9 cellular contexts compared by ENCODE assay signal in the genomic region with DNA sequence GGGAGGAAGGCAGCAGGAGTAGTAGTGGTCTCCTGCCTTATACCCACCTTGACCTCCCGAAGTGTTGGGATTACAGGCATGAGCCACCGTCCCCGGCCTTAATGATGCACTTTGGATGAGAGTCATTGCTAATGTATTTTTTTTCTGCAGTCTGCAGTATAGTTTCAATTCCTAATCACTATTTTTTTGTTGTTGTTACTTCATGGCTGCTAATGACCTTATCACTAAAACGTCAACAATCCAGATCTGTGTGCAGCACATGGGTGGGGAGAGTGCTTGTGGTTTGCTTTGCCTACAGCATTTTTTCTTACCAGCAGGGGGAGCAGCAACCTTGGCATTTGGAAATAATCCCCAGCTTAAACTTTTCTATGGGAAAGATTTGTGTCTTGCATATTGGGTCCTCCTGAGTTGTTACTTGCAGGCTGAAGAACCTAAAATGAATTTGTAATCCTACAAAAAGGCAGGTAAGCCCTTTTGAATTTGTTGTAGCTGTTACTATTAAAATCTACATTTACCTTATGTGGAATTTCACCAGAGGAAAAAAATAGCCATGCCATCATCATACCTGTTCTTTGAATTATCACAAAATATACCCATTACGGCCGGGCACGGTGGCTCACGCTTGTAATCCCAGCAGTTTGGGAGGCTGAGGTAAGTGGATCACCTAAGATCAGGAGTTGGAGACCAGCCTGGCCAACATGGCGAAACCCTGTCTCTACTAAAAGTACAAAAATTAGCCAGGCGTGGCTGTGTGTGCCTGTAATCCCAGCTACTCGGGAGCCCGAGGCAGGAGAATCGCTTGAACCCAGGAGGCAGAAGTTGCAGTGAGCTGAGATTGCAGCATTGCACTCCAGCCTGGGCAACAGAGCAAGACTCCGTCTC. TPM values are rescaled to one million over a fixed set of nuclear protein-coding genes. Genes with fewer than 3 reads are reported as not detected.
DNase-seq lines count a peak whose midpoint lies in the region; ATAC-seq and TF ChIP-seq lines count a peak whose summit lies in the region.
"Had no signal": no experiment of that assay in that cellular context is flagged by ENCODE, and none has a peak within 500 bp of the region (broad histone marks: within the 10 kb centered on the region; RNA-seq: fewer than 3 reads in every experiment).

No MANE protein-coding gene starts in this region.

- intact Hi-C loops in OCI-LY7 (cut with micrococcal nuclease; ENCODE audit: unreplicated experiment), result loop anchor here (1.0 to 10.0 kb wide), 5 partner anchors 104 to 594 kb away; a partner anchor contains a TSS

- H3K27ac ChIP-seq in OCI-LY7 (ENCODE audit: low read depth, low read length, poor library complexity, severe bottlenecking), result no peak overlapping the region

- peaks cover 2% of the 10 kb centered on the region for H3K4me1 Mint-ChIP-seq in neural crest cell

- no peak overlapping the region for H2AFZ ChIP-seq in OCI-LY7 (ENCODE audit: low read length)

- peaks cover 6% of the 10 kb centered on the region for H3K27me3 Mint-ChIP-seq in neural crest cell (ENCODE audit: low read depth)

- H3K9me2 ChIP-seq in OCI-LY7 (ENCODE audit: insufficient read depth, low read length), result no peaks in the 10 kb centered on the region

- TF ChIP-seq CTCF in OCI-LY7 (conservative IDR thresholded peaks at IDR 0.05; ENCODE audit: low read length) (peak; percentile 98), neural crest cell (conservative IDR thresholded peaks at IDR 0.05) (peak; percentile 89)

- POLR2A ChIA-PET in OCI-LY7 (lab: Charles Lee), result no interaction called here

- H3K27ac Mint-ChIP-seq in neural crest cell (ENCODE audit: unreplicated experiment), result no peak overlapping the region

- H4K20me1 ChIP-seq in OCI-LY7 (ENCODE audit: insufficient read depth, low read length), result no peaks in the 10 kb centered on the region

- no peaks in the 10 kb centered on the region for H3K36me3 Mint-ChIP-seq in neural crest cell (ENCODE audit: low read depth)

- ATAC-seq in GM19023 (IDR thresholded peaks at IDR 0.05; ENCODE audit: unreplicated experiment) (peak; percentile 64), HG03575 (IDR thresholded peaks at IDR 0.05; ENCODE audit: extremely low read depth, insufficient number of reproducible peaks, low FRiP score, unreplicated experiment) (peak; percentile 42)

- no peak overlapping the region for H3K4me3 Mint-ChIP-seq in neural crest cell

- no peaks in the 10 kb centered on the region for H3K36me3 ChIP-seq in OCI-LY7 (ENCODE audit: insufficient read depth, low read length)

- DNase-seq in Ammon's horn (ENCODE audit: low spot score) (peak; percentile 83), OCI-LY7 (ENCODE audit: low spot score) (peak; percentile 78), fibroblast of gingiva (ENCODE audit: low read depth) (peak; percentile 47), neural crest cell (ENCODE audit: low read depth, low spot score) (peak; percentile 75), superior temporal gyrus (ENCODE audit: extremely low spot score) (peak; percentile 88)
- peak; percentile 71 for DNase-seq in activated T-cell treated with anti-CD3 and anti-CD28 coated beads, Interleukin-2, amount 50 U/mL, for 1 hour

- no peaks in the 10 kb centered on the region for H3K9me3 Mint-ChIP-seq in neural crest cell

- no peak overlapping the region for H3K4me2 ChIP-seq in OCI-LY7 (ENCODE audit: low read length)

- H3K4me3 ChIP-seq in OCI-LY7 (ENCODE audit: low read depth, low read length, poor library complexity, severe bottlenecking), result no peak overlapping the region

- CTCF ChIA-PET in OCI-LY7 (lab: Charles Lee; ENCODE audit: unreplicated experiment), result no interaction called here

- H3K4me1 ChIP-seq in OCI-LY7 (ENCODE audit: insufficient read depth, low read length, poor library complexity, severe bottlenecking), result no peaks in the 10 kb centered on the region

- no peaks in the 10 kb centered on the region for H3K9me3 ChIP-seq in OCI-LY7 (ENCODE audit: low read length)

- H3K79me2 ChIP-seq in OCI-LY7 (ENCODE audit: insufficient read depth, low read depth, low read length), result no peaks in the 10 kb centered on the region

- BruUV-seq in OCI-LY7 (replicated peaks; lab: Mats Ljungman, UMichigan), result no TSS peak

RNA-seq across cellular contexts. Expression of a gene that starts 6.3 kb away (rescaled TPM):
- 19.0 and 23.3 TPM in 2 replicates for total RNA-seq in OCI-LY7 (2014; rRNA removed; shearing (Covaris generic))
- total RNA-seq in OCI-LY7 (2022) (18.9 and 19.6 TPM in 2 replicates), neural crest cell (11.6 and 11.7 TPM in 2 replicates)

RNA-seq across cellular contexts. Expression of a gene that starts 17.1 kb away (rescaled TPM):
- not detected in 2 replicates for total RNA-seq in OCI-LY7 (2014; rRNA removed; shearing (Covaris generic))
- total RNA-seq in OCI-LY7 (2022), result not detected in 2 replicates
- not detected in 2 replicates for total RNA-seq in neural crest cell
- total RNA-seq: T-helper 1 cell treated with Interleukin-12 subunit alpha and Interleukin-12 subunit beta and Interleukin-4 antibody, amounts not matched to agents 30 ng/mL and 1 ng/mL, for 36 hours had no signal

RNA-seq across cellular contexts. Expression of a gene that starts 31.7 kb away (rescaled TPM):
- total RNA-seq in OCI-LY7 (2014; rRNA removed; shearing (Covaris generic)), result 0.05 TPM in 1 of 2 replicates, not detected in the other
- not detected in 2 replicates for total RNA-seq in OCI-LY7 (2022)
- total RNA-seq in neural crest cell, result not detected in 2 replicates

RNA-seq across cellular contexts. Expression of a gene that starts 40.1 kb away (rescaled TPM):
- 4.2 and 7.4 TPM in 2 replicates for total RNA-seq in OCI-LY7 (2014; rRNA removed; shearing (Covaris generic))
- total RNA-seq in OCI-LY7 (2022) (3.7 and 4.4 TPM in 2 replicates), neural crest cell (0.19 and 0.55 TPM in 2 replicates)
